8 cellular contexts compared by ENCODE assay signal in the genomic region with DNA sequence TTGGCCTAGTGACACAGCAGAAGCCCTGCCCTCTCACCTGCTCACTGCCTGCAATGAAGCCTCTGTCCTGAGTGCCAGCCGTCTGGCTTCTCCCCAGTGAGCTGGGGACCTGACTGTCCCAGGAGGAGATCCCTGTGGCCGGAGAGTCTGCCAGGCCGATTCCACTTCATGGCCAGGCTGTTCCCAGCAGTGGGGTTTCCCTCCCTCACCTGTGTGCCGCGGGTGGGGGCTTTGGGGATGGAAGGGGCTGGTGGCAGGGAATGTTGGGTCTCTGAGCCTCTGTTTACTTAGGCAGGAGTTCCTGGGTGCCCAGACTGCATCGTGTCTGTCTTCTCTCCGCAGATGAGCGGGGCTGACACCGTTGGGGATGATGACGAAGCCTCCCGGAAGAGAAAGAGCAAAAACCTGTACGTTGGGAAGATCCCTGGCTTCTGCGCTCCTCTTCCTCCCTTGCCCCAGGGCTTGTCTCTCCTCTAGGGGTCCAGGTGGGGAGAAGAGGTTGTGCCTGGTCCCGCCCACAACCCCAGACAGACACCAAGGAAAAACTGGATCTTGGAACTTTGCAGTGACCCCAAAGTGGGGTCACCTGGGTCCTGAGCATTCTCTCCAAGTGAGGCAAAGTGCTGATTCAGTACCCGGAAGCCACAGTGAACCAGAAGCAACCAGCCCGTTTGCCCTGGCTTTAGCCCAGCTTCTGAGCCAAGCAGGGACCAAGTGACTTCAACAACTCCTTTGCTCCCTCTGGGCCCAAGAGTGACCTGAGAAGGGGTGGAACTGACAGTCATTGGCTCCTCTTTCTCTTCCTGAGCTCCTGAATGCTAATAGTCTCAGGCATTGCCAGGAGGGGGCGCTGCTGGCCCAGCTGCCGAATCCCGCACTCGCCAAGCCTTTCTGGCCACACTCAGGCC.
DNase-seq lines count a peak whose midpoint lies in the region; ATAC-seq and TF ChIP-seq lines count a peak whose summit lies in the region.

No MANE protein-coding gene starts in this region.

- H3K27me3 ChIP-seq in colonic mucosa: no peaks in the 10 kb centered on the region

- DNase-seq in DMS79 treated with DMSO at 0.1 percent for 48 hours (lab: John Stamatoyannopoulos, UW): peak; percentile 16
- DNase-seq in DMS79 (lab: John Stamatoyannopoulos, UW): no peak
- peak; percentile 70 for DNase-seq in NCI-H2196 treated with DMSO at 0.1 percent for 48 hours (lab: John Stamatoyannopoulos, UW; ENCODE audit: unreplicated experiment)
- peak; percentile 74 for DNase-seq in colonic mucosa
- DNase-seq in lower leg skin (ENCODE audit: low spot score in 2 of 2): peak; percentile 80 to 97
- peak; percentile 52 for DNase-seq in stimulated activated CD8-positive, alpha-beta memory T cell treated with anti-CD3 and anti-CD28 coated beads, Interleukin-15, amount 100 ng/mL, for 24 hours (ENCODE audit: low read depth)

- no peak for TF ChIP-seq POLR2A in lower leg skin (IDR thresholded peaks at IDR 0.05)

- no peaks in the 10 kb centered on the region for H3K9me3 ChIP-seq in colonic mucosa

- H3K4me1 ChIP-seq in colonic mucosa: peaks cover 6% of the 10 kb centered on the region

- peak; percentile 90 for TF ChIP-seq CTCF in colonic mucosa (IDR thresholded peaks at IDR 0.05)
- peak in 1 of 3 donors; percentile 87 for TF ChIP-seq CTCF in lower leg skin (IDR thresholded peaks at IDR 0.05)

- no peak overlapping the region for H3K9ac ChIP-seq in colonic mucosa (ENCODE audit: low read depth in 2 of 2, low read length in 2 of 2)

- no peak overlapping the region for H3K27ac ChIP-seq in colonic mucosa

- intact Hi-C loops in colonic mucosa (cut with DNase I) (loop anchor here (1.0 to 2.0 kb wide), 2 partner anchors 64 to 144 kb away; no protein-coding TSS in a partner anchor), lower leg skin (cut with DNase I; ENCODE audit: low total_unique reads) (loop anchor here (10.0 kb wide), 1 partner anchor 136 kb away; no protein-coding TSS in a partner anchor)

- H3K4me3 ChIP-seq in colonic mucosa: no peak overlapping the region
- no peak overlapping the region for H3K4me3 ChIP-seq in lower leg skin (ENCODE audit: low read depth, poor library complexity, severe bottlenecking)

- H3K36me3 ChIP-seq in colonic mucosa: peaks cover 1% of the 10 kb centered on the region

- ATAC-seq in HG02610 (IDR thresholded peaks at IDR 0.05; ENCODE audit: unreplicated experiment): peak; percentile 38
- peak; percentile 47 to 56 for ATAC-seq in activated CD4-positive, CD25-positive, alpha-beta regulatory T cell treated with anti-CD3 and anti-CD28 coated beads, Interleukin-2, amount 50 U/mL, for 24 hours

- 32 to 35% methylated on average over 20 of the region's 20 CpGs for WGBS in lower leg skin, 2 donors
